Comparison of ENCODE assay signal across 1 cellular context in the genomic region with DNA sequence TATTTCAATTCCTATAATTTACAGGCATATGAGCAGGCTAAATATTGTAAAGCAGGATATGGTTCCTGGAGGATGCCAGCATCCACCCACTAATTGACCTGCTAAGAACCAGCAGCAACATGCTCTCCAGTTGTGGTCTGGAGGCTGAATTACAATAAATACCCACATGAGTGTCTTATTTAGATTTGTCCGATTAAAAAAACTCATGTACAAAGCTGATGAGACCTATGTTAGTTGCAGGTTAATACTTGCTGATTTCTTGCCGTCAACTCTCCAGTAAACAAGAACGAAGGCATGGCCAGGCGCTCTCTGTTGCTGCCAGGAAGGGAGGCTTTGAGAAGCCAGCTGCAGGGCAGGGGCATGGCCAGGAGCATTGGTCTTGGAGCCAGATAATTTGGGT.
TF ChIP-seq lines count a peak whose summit lies in the region.

No MANE protein-coding gene starts in this region.

TF ChIP-seq in IMR-90, 13 proteins besides CTCF, POLR2A, EP300 and RAD21:
- TF ChIP-seq RCOR1 (IDR thresholded peaks at IDR 0.05; ENCODE audit: insufficient replicate concordance, low read length), result no peak
- no peak for TF ChIP-seq CHD1 (IDR thresholded peaks at IDR 0.05; ENCODE audit: low read depth, low read length)
- TF ChIP-seq SMC3 (IDR thresholded peaks at IDR 0.05; ENCODE audit: low read depth, low read length), result no peak
- no peak for TF ChIP-seq RFX5 (IDR thresholded peaks at IDR 0.05; ENCODE audit: low read depth, low read length)
- TF ChIP-seq, protein P1, sequence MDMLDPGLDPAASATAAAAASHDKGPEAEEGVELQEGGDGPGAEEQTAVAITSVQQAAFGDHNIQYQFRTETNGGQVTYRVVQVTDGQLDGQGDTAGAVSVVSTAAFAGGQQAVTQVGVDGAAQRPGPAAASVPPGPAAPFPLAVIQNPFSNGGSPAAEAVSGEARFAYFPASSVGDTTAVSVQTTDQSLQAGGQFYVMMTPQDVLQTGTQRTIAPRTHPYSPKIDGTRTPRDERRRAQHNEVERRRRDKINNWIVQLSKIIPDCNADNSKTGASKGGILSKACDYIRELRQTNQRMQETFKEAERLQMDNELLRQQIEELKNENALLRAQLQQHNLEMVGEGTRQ (IDR thresholded peaks at IDR 0.05; ENCODE audit: low read depth, low read length), result no peak
